Comparison of ENCODE assay signal across 23 cellular contexts in genomic region chr10:101072923-101073322, GRCh38. TPM values are rescaled to one million over a fixed set of nuclear protein-coding genes. Genes with fewer than 3 reads are reported as not detected.
"Had no signal": no experiment of that assay in that cellular context is flagged by ENCODE, and none has a peak within 500 bp of the region (broad histone marks: within the 10 kb centered on the region; RNA-seq: fewer than 3 reads in every experiment).

No MANE protein-coding gene starts in this region.

- H3K4me1 ChIP-seq: pancreas, vagina had no signal

- H3K36me3 Mint-ChIP-seq: activated naive CD8-positive, alpha-beta T cell treated with anti-CD3 and anti-CD28 coated beads, Interleukin-2, amount 10 ng/mL, durations not matched to agents 7 days and 5 days; brain; immature natural killer cell had no signal

- H3K4me3 ChIP-seq: coronary artery, heart left ventricle, pancreas, thoracic aorta, vagina had no signal

- H3K9me3 ChIP-seq: heart left ventricle, pancreas, thoracic aorta, vagina had no signal

- H3K27me3 ChIP-seq: pancreas, vagina had no signal

- H3K4me3 Mint-ChIP-seq: activated CD4-positive, alpha-beta T cell treated with anti-CD3 and anti-CD28 coated beads, Interleukin-2, amount 10 ng/mL, durations not matched to agents 24 days and 14 days; activated CD8-positive, alpha-beta T cell treated with anti-CD3 and anti-CD28 coated beads, Interleukin-2, amount 10 ng/mL, durations not matched to agents 7 days and 5 days; activated naive CD8-positive, alpha-beta T cell treated with anti-CD3 and anti-CD28 coated beads, Interleukin-2, amount 10 ng/mL, durations not matched to agents 7 days and 5 days; activated T-helper 1 cell treated with anti-CD3 and anti-CD28 coated beads, Interleukin-12 subunit alpha, Interleukin-12 subunit beta, Interleukin-2, Interleukin-4 antibody, amounts not matched to agents 30 ng/mL and 10 ng/mL and 1 ng/mL, durations not matched to agents 14 hours and 24 hours and 36 hours; central memory CD8-positive, alpha-beta T cell; immature natural killer cell had no signal

- H3K4me1 Mint-ChIP-seq: central memory CD8-positive, alpha-beta T cell had no signal

- H3K27ac Mint-ChIP-seq: activated CD4-positive, alpha-beta T cell treated with anti-CD3 and anti-CD28 coated beads, Interleukin-2, amount 10 ng/mL, durations not matched to agents 24 days and 14 days; activated CD8-positive, alpha-beta T cell treated with anti-CD3 and anti-CD28 coated beads, Interleukin-2, amount 10 ng/mL, durations not matched to agents 7 days and 5 days; activated naive CD8-positive, alpha-beta T cell treated with anti-CD3 and anti-CD28 coated beads, Interleukin-2, amount 10 ng/mL, durations not matched to agents 7 days and 5 days; activated T-helper 1 cell treated with anti-CD3 and anti-CD28 coated beads, Interleukin-12 subunit alpha, Interleukin-12 subunit beta, Interleukin-2, Interleukin-4 antibody, amounts not matched to agents 30 ng/mL and 10 ng/mL and 1 ng/mL, durations not matched to agents 14 hours and 24 hours and 36 hours had no signal

- ATAC-seq: activated CD8-positive, alpha-beta T cell treated with anti-CD3 and anti-CD28 coated beads, Interleukin-2, amount 10 ng/mL, durations not matched to agents 7 days and 5 days; heart left ventricle; pancreas had no signal

- H3K27ac ChIP-seq: coronary artery, heart left ventricle, pancreas, thoracic aorta, vagina had no signal

- H3K36me3 ChIP-seq: heart left ventricle, pancreas, thoracic aorta, vagina had no signal

- DNase-seq: activated CD4-positive, alpha-beta T cell treated with anti-CD3 and anti-CD28 coated beads, Interleukin-2, amount 10 ng/mL, durations not matched to agents 24 days and 14 days; activated CD4-positive, CD25-positive, alpha-beta regulatory T cell; activated CD8-positive, alpha-beta memory T cell treated with anti-CD3 and anti-CD28 coated beads, Interleukin-2, amount 50 U/mL, for 4 hours; activated CD8-positive, alpha-beta T cell treated with anti-CD3 and anti-CD28 coated beads, Interleukin-2, amount 10 ng/mL, durations not matched to agents 7 days and 5 days; activated naive CD4-positive, alpha-beta T cell; activated naive CD8-positive, alpha-beta T cell treated with anti-CD3 and anti-CD28 coated beads, Interleukin-2, amount 10 ng/mL, durations not matched to agents 7 days and 5 days; effector CD8-positive, alpha-beta T cell; foreskin melanocyte; heart left ventricle; immature natural killer cell; pancreas; stimulated activated CD4-positive, alpha-beta T cell treated with anti-CD3 and anti-CD28 coated beads, Interleukin-12 subunit alpha, Interleukin-12 subunit beta, amount 100 ng/mL, for 4 hours; stimulated activated CD4-positive, alpha-beta T cell treated with anti-CD3 and anti-CD28 coated beads, Interleukin-2, amount 100 ng/mL, for 24 hours had no signal

- H3K9me3 Mint-ChIP-seq: activated CD4-positive, alpha-beta T cell treated with anti-CD3 and anti-CD28 coated beads, Interleukin-2, amount 10 ng/mL, durations not matched to agents 24 days and 14 days; activated naive CD8-positive, alpha-beta T cell treated with anti-CD3 and anti-CD28 coated beads, Interleukin-2, amount 10 ng/mL, durations not matched to agents 7 days and 5 days; activated T-helper 1 cell treated with anti-CD3 and anti-CD28 coated beads, Interleukin-12 subunit alpha, Interleukin-12 subunit beta, Interleukin-2, Interleukin-4 antibody, amounts not matched to agents 30 ng/mL and 10 ng/mL and 1 ng/mL, durations not matched to agents 14 hours and 24 hours and 36 hours; central memory CD8-positive, alpha-beta T cell; nephron had no signal

RNA-seq across cellular contexts. Expression of gene KAZALD1, which starts 11.1 kb away (rescaled TPM):
- total RNA-seq: activated naive CD8-positive, alpha-beta T cell treated with anti-CD3 and anti-CD28 coated beads, Interleukin-2, amount 10 ng/mL, durations not matched to agents 7 days and 5 days had no signal
- polyA plus RNA-seq: immature natural killer cell had no signal

RNA-seq across cellular contexts. Expression of gene TLX1, which starts 58.2 kb away (rescaled TPM):
- total RNA-seq: activated CD4-positive, alpha-beta T cell treated with anti-CD3 and anti-CD28 coated beads, Interleukin-2, amount 10 ng/mL, durations not matched to agents 24 days and 14 days; activated CD8-positive, alpha-beta T cell treated with anti-CD3 and anti-CD28 coated beads, Interleukin-2, amount 10 ng/mL, durations not matched to agents 7 days and 5 days; activated naive CD8-positive, alpha-beta T cell treated with anti-CD3 and anti-CD28 coated beads, Interleukin-2, amount 10 ng/mL, durations not matched to agents 7 days and 5 days; activated T-helper 1 cell treated with anti-CD3 and anti-CD28 coated beads, Interleukin-12 subunit alpha, Interleukin-12 subunit beta, Interleukin-2, Interleukin-4 antibody, amounts not matched to agents 30 ng/mL and 10 ng/mL and 1 ng/mL, durations not matched to agents 14 hours and 24 hours and 36 hours; endothelial cell of umbilical vein; mesenteric fat pad; pancreas; T-helper 2 cell treated with Interferon-gamma antibody and Interleukin-4, amounts not matched to agents 100 ng/mL and 5 ng/mL, for 36 hours; thoracic aorta; vagina had no signal
- polyA plus RNA-seq: endothelial cell of umbilical vein, immature natural killer cell had no signal
